Comparison of ENCODE assay signal across 17 cellular contexts in genomic region chr3:141407817-141408216, GRCh38. TPM values are rescaled to one million over a fixed set of nuclear protein-coding genes. Genes with fewer than 3 reads are reported as not detected.
DNase-seq lines count a peak whose midpoint lies in the region; ATAC-seq, FAIRE-seq and TF ChIP-seq lines count a peak whose summit lies in the region.
"Had no signal": no experiment of that assay in that cellular context is flagged by ENCODE, and none has a peak within 500 bp of the region (broad histone marks: within the 10 kb centered on the region; RNA-seq: fewer than 3 reads in every experiment).

No MANE protein-coding gene starts in this region.

- no TSS peak for BruUV-seq in GM12878 (replicated peaks; lab: Mats Ljungman, UMichigan)
- BruUV-seq in Calu3 (replicated peaks; lab: Mats Ljungman, UMichigan) = no TSS peak

- POLR2A ChIA-PET in GM12878 (lab: Charles Lee) = interaction anchor here (0.9 to 14.2 kb wide), 3 partner anchors 7 to 24 kb away, joined by 3 to 453 read pairs (median 3); no protein-coding TSS in a partner anchor

- H3K36me3 ChIP-seq in left ventricle myocardium inferior (peaks cover 53% of the 10 kb centered on the region), GM12878 (ENCODE audit: control insufficient read depth in 2 of 2, insufficient read depth in 2 of 2, low read length in 1 of 2) (peaks cover 3 to 37% of the 10 kb centered on the region in 2 experiments), muscle layer of colon (ENCODE audit: insufficient read depth, low read length) (peaks cover 28% of the 10 kb centered on the region), uterus (no peaks in the 10 kb centered on the region)

- H3K9ac ChIP-seq in GM12878 (ENCODE audit: control insufficient read depth, insufficient read depth, low read length) (no peak overlapping the region), muscle layer of colon (ENCODE audit: low read length) (no peak overlapping the region)

- in situ Hi-C loops in GM12878 (cut with MboI) = no loop called here

- TF ChIP-seq RAD21 in GM12878 (IDR thresholded peaks at IDR 0.05; ENCODE audit: insufficient read depth, low read depth, low read length) = no peak

- H3K4me2 ChIP-seq in GM12878 (ENCODE audit: control insufficient read depth, insufficient read depth) = peak overlapping the region; percentile 35; the same call in 1 of the 2 replicates

- H3K27ac ChIP-seq in left ventricle myocardium inferior (replicated peaks) = peak overlapping the region; percentile 99
- H3K27ac ChIP-seq in GM12878 (ENCODE audit: control insufficient read depth, insufficient read depth) = no peak overlapping the region; the same call in 1 of the 2 replicates
- peak overlapping the region; percentile 28 for H3K27ac ChIP-seq in muscle layer of colon (ENCODE audit: low read depth, low read length)
- H3K27ac ChIP-seq in uterus = peak overlapping the region; percentile 99 to 100

- FAIRE-seq in GM12878 (lab: Jason Lieb, UNC) = no peak
- FAIRE-seq: RCC 7860 had no signal

- RAD21 ChIA-PET in GM12878 (lab: Charles Lee; ENCODE audit: unreplicated experiment) = interaction anchor here (0.8 to 14.3 kb wide), 6 partner anchors 23 to 96 kb away, joined by 3 to 387 read pairs (median 31); no protein-coding TSS in a partner anchor

- TF ChIP-seq CTCF in left ventricle myocardium inferior (IDR thresholded peaks at IDR 0.05; ENCODE audit: borderline replicate concordance) (no peak), GM12878 (IDR thresholded peaks at IDR 0.05 in 2 of 3, conservative IDR thresholded peaks at IDR 0.05 in 1 of 3; ENCODE audit: control insufficient read depth in 2 of 3, extremely low read depth in 1 of 3, insufficient read depth in 1 of 3, low read depth in 3 of 3, low read length in 3 of 3) (no peak), uterus (IDR thresholded peaks at IDR 0.05) (no peak), Calu3 (IDR thresholded peaks at IDR 0.05; ENCODE audit: unreplicated experiment) (no peak)

- TF ChIP-seq POLR2A in GM12878 (IDR thresholded peaks at IDR 0.05; ENCODE audit: low read depth, low read length) = no peak
- no peak for TF ChIP-seq POLR2A in uterus (IDR thresholded peaks at IDR 0.05)

- no peaks in the 10 kb centered on the region for H3K27me3 Mint-ChIP-seq in Calu3 (ENCODE audit: unreplicated experiment)
- H3K27me3 Mint-ChIP-seq: activated naive CD8-positive, alpha-beta T cell treated with anti-CD3 and anti-CD28 coated beads for 36 hours; type B pancreatic cell had no signal

- no peaks in the 10 kb centered on the region for H3K9me3 Mint-ChIP-seq in Calu3 (ENCODE audit: low read depth, unreplicated experiment)
- H3K9me3 Mint-ChIP-seq: activated naive CD8-positive, alpha-beta T cell treated with anti-CD3 and anti-CD28 coated beads for 36 hours; nephron; type B pancreatic cell had no signal

- CTCF ChIA-PET in GM12878 (lab: Yijun Ruan, JAX) = interaction anchor here (0.6 to 11.4 kb wide), 6 partner anchors 16 to 99 kb away, joined by 3 to 107 read pairs (median 4); no protein-coding TSS in a partner anchor
- CTCF ChIA-PET in Calu3 (lab: Charles Lee) = no interaction called here

- no peak overlapping the region for H3K4me3 Mint-ChIP-seq in Calu3 (ENCODE audit: low read depth, unreplicated experiment)
- H3K4me3 Mint-ChIP-seq: activated naive CD8-positive, alpha-beta T cell treated with anti-CD3 and anti-CD28 coated beads for 36 hours; nephron; type B pancreatic cell had no signal

- SMC1A ChIA-PET in GM12878 (lab: Charles Lee; ENCODE audit: uncharacterized antibody, unreplicated experiment) = interaction anchor here (0.7 to 18.5 kb wide), 9 partner anchors 10 to 94 kb away, joined by 3 to 573 read pairs (median 13); partner anchors contain the start of gene ZBTB38

- no peak for TF ChIP-seq EP300 in GM12878 (IDR thresholded peaks at IDR 0.05; ENCODE audit: borderline replicate concordance in 1 of 2, control insufficient read depth in 1 of 2, low read depth in 2 of 2, low read length in 2 of 2)

- peaks cover 17% of the 10 kb centered on the region for H3K36me3 Mint-ChIP-seq in Calu3 (ENCODE audit: insufficient read depth, unreplicated experiment)

- no peaks in the 10 kb centered on the region for H3K27me3 ChIP-seq in left ventricle myocardium inferior (ENCODE audit: low read depth)
- H3K27me3 ChIP-seq in GM12878 (replicated peaks in 1 of 2; ENCODE audit: control insufficient read depth in 2 of 2, insufficient read depth in 2 of 2, low read length in 1 of 2) = no peaks in the 10 kb centered on the region
- no peaks in the 10 kb centered on the region for H3K27me3 ChIP-seq in muscle layer of colon (ENCODE audit: control insufficient read depth in 1 of 2, insufficient read depth in 2 of 2, low read length in 2 of 2)
- H3K27me3 ChIP-seq in uterus = no peaks in the 10 kb centered on the region

- H2AFZ ChIP-seq in GM12878 (ENCODE audit: control insufficient read depth, low read depth, low read length) = no peak overlapping the region

- ATAC-seq in GM12878 (no peak), HG03457 (IDR thresholded peaks at IDR 0.05; ENCODE audit: unreplicated experiment) (no peak)

- H3K79me2 ChIP-seq in GM12878 (ENCODE audit: control insufficient read depth, insufficient read depth, low read length) = peaks cover 89% of the 10 kb centered on the region

- 100% methylated on average over 2 of the region's 2 CpGs for WGBS in GM12878 (ENCODE audit: insufficient coverage, insufficient replicate concordance, low lambda C conversion rate, missing lambda C conversion rate)

- H3K4me3 ChIP-seq in left ventricle myocardium inferior (peak overlapping the region; percentile 14), GM12878 (no peak overlapping the region), muscle layer of colon (ENCODE audit: low read depth in 1 of 2, low read length in 2 of 2) (no peak overlapping the region), uterus (no peak overlapping the region)

- H3K9me3 ChIP-seq in left ventricle myocardium inferior (replicated peaks) (no peaks in the 10 kb centered on the region), GM12878 (replicated peaks; ENCODE audit: control insufficient read depth, insufficient read depth, low read length) (no peaks in the 10 kb centered on the region), muscle layer of colon (ENCODE audit: low read length) (no peaks in the 10 kb centered on the region), uterus (no peaks in the 10 kb centered on the region)

- H3K4me1 Mint-ChIP-seq in Calu3 (ENCODE audit: low read depth, unreplicated experiment) = peaks cover 22% of the 10 kb centered on the region

- H3K27ac Mint-ChIP-seq in Calu3 (ENCODE audit: unreplicated experiment) = no peak overlapping the region
- H3K27ac Mint-ChIP-seq: activated naive CD8-positive, alpha-beta T cell treated with anti-CD3 and anti-CD28 coated beads for 36 hours; type B pancreatic cell had no signal

- intact Hi-C loops in left ventricle myocardium inferior (cut with micrococcal nuclease) (loop anchor here (5.0 kb wide), 1 partner anchor 34 kb away; no protein-coding TSS in a partner anchor), cardiac septum (cut with DNase I) (no loop called here), GM12878 (cut with micrococcal nuclease; ENCODE audit: unreplicated experiment) (loop anchor here (2.0 kb wide), 1 partner anchor 37 kb away; no protein-coding TSS in a partner anchor), uterus (cut with DNase I; ENCODE audit: low total_unique reads) (no loop called here), Calu3 (cut with micrococcal nuclease; ENCODE audit: unreplicated experiment) (no loop called here)

- no peaks in the 10 kb centered on the region for H4K20me1 ChIP-seq in GM12878 (ENCODE audit: control insufficient read depth, insufficient read depth)

- H3K4me1 ChIP-seq in left ventricle myocardium inferior = peaks cover 100% of the 10 kb centered on the region
- peaks cover 57% of the 10 kb centered on the region for H3K4me1 ChIP-seq in GM12878 (ENCODE audit: control insufficient read depth, insufficient read depth, low read length)
- peaks cover 74% of the 10 kb centered on the region for H3K4me1 ChIP-seq in muscle layer of colon (ENCODE audit: insufficient read depth, low read length)
- H3K4me1 ChIP-seq in uterus = peaks cover 10 to 13% of the 10 kb centered on the region in 2 donors

- DNase-seq in left ventricle myocardium inferior = no peak
- DNase-seq in cardiac septum (ENCODE audit: low spot score) = no peak
- DNase-seq in GM12878 (ENCODE audit: low read depth, low spot score) = no peak
- no peak for DNase-seq in uterus
- no peak for DNase-seq in Calu3
- no peak for DNase-seq in NCI-H1092 treated with DMSO at 0.1 percent for 48 hours (lab: John Stamatoyannopoulos, UW)
- DNase-seq: activated naive CD8-positive, alpha-beta T cell treated with anti-CD3 and anti-CD28 coated beads for 36 hours; cortex of kidney; DMS79 treated with DMSO at 0.1 percent for 48 hours; NCI-H1105; NCI-H524; stimulated activated CD4-positive, alpha-beta T cell treated with anti-CD3 and anti-CD28 coated beads, Interleukin-12 subunit alpha, Interleukin-12 subunit beta, amount 100 ng/mL, for 4 hours had no signal

TF ChIP-seq in GM12878, 131 proteins besides CTCF, POLR2A, EP300 and RAD21 (continues in another document):
- TF ChIP-seq CHD4 (IDR thresholded peaks at IDR 0.05) (no peak), NR2C2 (IDR thresholded peaks at IDR 0.05; ENCODE audit: borderline replicate concordance, control insufficient read depth, insufficient read length, low read depth) (no peak), CREM (IDR thresholded peaks at IDR 0.05; ENCODE audit: low read depth) (no peak), PAX5 (IDR thresholded peaks at IDR 0.05; ENCODE audit: borderline replicate concordance, low read depth, low read length) (no peak), RAD51 (IDR thresholded peaks at IDR 0.05) (no peak), HCFC1 (IDR thresholded peaks at IDR 0.05; ENCODE audit: low read length) (no peak)

RNA-seq across cellular contexts. Expression of gene ZBTB38, which starts 39.5 kb away (rescaled TPM):
- total RNA-seq in left ventricle myocardium inferior = 116 TPM
- total RNA-seq in cardiac septum = 119 TPM
- 322 and 349 TPM in 2 replicates for total RNA-seq in GM12878 (2013; cell fraction: nucleolus; rRNA removed)
- total RNA-seq in GM12878 (2014; rRNA removed) = 99.6 and 121 TPM in 2 replicates
- total RNA-seq in GM12878 (2014; rRNA removed; fragmentation: Illumina TruSeq; extraction: Trizol) = 115 and 120 TPM in 2 replicates
- 107 TPM in 2 replicates for total RNA-seq in GM12878 (2021)
- 41.0 TPM for polyA plus RNA-seq in GM12878 (2011; ENCODE audit: low read depth)
- 63.3 and 66.4 TPM in 2 replicates for polyA plus RNA-seq in GM12878 (2011; rRNA removed)
- polyA plus RNA-seq in GM12878 (2011; cell fraction: cytosol; rRNA removed) = 39.5 and 46.7 TPM in 2 replicates
- polyA plus RNA-seq in GM12878 (2011; cell fraction: nucleus; rRNA removed) = 79.0 and 87.0 TPM in 2 replicates
- polyA plus RNA-seq in GM12878 (2012) = 34.3 and 59.6 TPM in 2 replicates
- polyA plus RNA-seq in GM12878 (2014; fragmentation: Illumina TruSeq; extraction: Trizol) = 91.5 and 109 TPM in 2 replicates
- polyA plus RNA-seq in GM12878 (2014; fragmentation: Nextera tagmentation; extraction: Ambion mirVana) = 10 to 100 TPM; 34.2 to 53.6 TPM
- 45.4 and 50.3 TPM in 2 replicates for polyA plus RNA-seq in GM12878 (2014; rRNA removed)
- 10 to 100 TPM; 85.8 to 97.5 TPM for polyA plus RNA-seq in GM12878 (2016; fragmentation: Nextera tagmentation; extraction: Ambion mirVana)
- 168 and 259 TPM in 2 replicates for polyA minus RNA-seq in GM12878 (2011; rRNA and poly(A)+ RNA removed)
- polyA minus RNA-seq in GM12878 (2011; cell fraction: cytosol; rRNA and poly(A)+ RNA removed) = 57.7 and 59.8 TPM in 2 replicates
- 151 and 195 TPM in 2 replicates for polyA minus RNA-seq in GM12878 (2011; cell fraction: nucleus; rRNA and poly(A)+ RNA removed)
- total RNA-seq in uterus = 100 to 1,000 TPM; 125 to 183 (median 149) TPM
- total RNA-seq in Calu3 (2022) = 95.9 and 99.1 TPM in 2 replicates

Comparison
In these comparisons a context has a peak if more than half of its experiments do, and no peak if none do; other contexts are left out.
1. intact Hi-C loops: an anchor here in left ventricle myocardium inferior (5.0 kb wide) and GM12878 (2.0 kb wide); none called in cardiac septum, uterus and Calu3.